Comparison of ENCODE assay signal across 8 cellular contexts in the genomic region with DNA sequence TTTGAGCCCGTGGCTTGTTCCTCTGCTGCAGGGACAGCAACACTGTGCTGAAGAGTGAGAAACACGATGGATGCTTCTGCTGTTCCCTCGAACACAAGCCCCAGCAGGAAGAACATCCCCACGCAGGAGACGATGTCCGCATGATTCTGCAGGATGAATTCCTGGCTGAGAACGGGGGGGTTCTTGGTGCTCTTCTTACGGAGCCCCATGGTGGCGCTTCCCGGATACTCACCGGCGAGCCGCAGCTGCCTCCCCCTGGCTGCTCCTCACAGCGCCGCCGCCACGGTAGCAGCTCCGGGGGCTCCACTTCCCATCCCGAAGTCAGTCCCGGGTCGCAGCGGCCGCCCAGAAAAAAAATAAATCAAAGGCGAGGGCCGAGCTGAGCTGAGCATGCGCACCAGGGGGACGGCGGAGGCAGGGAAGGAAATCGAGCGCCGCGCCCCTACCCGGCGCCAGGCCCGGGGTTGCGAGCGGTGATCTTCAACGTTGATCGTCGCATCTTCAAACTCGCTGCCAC. TPM values are rescaled to one million over a fixed set of nuclear protein-coding genes. Genes with fewer than 3 reads are reported as not detected.
A peak's percentile ranks its signal among the peaks of the same experiment; 100 is the strongest.
DNase-seq lines count a peak whose midpoint lies in the region; ATAC-seq and TF ChIP-seq lines count a peak whose summit lies in the region.

A gene (minus strand): TSS at position 392 of the 517 bp plus-strand sequence. CDS start 183 bp downstream, at position 209.

- no peaks in the 10 kb centered on the region for H3F3A ChIP-seq in neural progenitor cell (ENCODE audit: low read depth)

- H4K20me1 ChIP-seq in neural progenitor cell (ENCODE audit: low read depth), result no peaks in the 10 kb centered on the region

- no peaks in the 10 kb centered on the region for H3K9me3 Mint-ChIP-seq in activated naive CD4-positive, alpha-beta T cell treated with anti-CD3 and anti-CD28 coated beads, Interleukin-2, amount 10 ng/mL, durations not matched to agents 7 days and 5 days
- H3K9me3 Mint-ChIP-seq in neural progenitor cell, result peaks cover 9% of the 10 kb centered on the region

- peak within 1 kb of the TSS; percentile 26 for H3K4me3 Mint-ChIP-seq in activated naive CD4-positive, alpha-beta T cell treated with anti-CD3 and anti-CD28 coated beads, Interleukin-2, amount 10 ng/mL, durations not matched to agents 7 days and 5 days
- peak within 1 kb of the TSS; percentile 87 for H3K4me3 Mint-ChIP-seq in neural progenitor cell

- no peaks in the 10 kb centered on the region for H3K27me3 Mint-ChIP-seq in activated naive CD4-positive, alpha-beta T cell treated with anti-CD3 and anti-CD28 coated beads, Interleukin-2, amount 10 ng/mL, durations not matched to agents 7 days and 5 days
- H3K27me3 Mint-ChIP-seq in neural progenitor cell (ENCODE audit: insufficient read depth, low read depth), result peaks cover 3% of the 10 kb centered on the region

- no peaks in the 10 kb centered on the region for H3K36me3 ChIP-seq in neural progenitor cell

- CTCF ChIA-PET in activated naive CD4-positive, alpha-beta T cell treated with anti-CD3 and anti-CD28 coated beads, Interleukin-2, amount 10 ng/mL, durations not matched to agents 7 days and 5 days (lab: Charles Lee), result no interaction called here

- no peak within 1 kb of the TSS for H3K27ac Mint-ChIP-seq in activated naive CD4-positive, alpha-beta T cell treated with anti-CD3 and anti-CD28 coated beads, Interleukin-2, amount 10 ng/mL, durations not matched to agents 7 days and 5 days
- H3K27ac Mint-ChIP-seq in neural progenitor cell, result no peak within 1 kb of the TSS

- peak within 1 kb of the TSS; percentile 55 for H3K4me3 ChIP-seq in neural progenitor cell

- ATAC-seq in HG03378 (IDR thresholded peaks at IDR 0.05; ENCODE audit: unreplicated experiment), result no peak

- peak; percentile 42 for TF ChIP-seq CTCF in neural progenitor cell (IDR thresholded peaks at IDR 0.05)

- peak within 1 kb of the TSS; percentile 68 for H3K4me2 ChIP-seq in neural progenitor cell

- no peaks in the 10 kb centered on the region for H3K4me1 ChIP-seq in neural progenitor cell

- DNase-seq in activated naive CD4-positive, alpha-beta T cell treated with anti-CD3 and anti-CD28 coated beads, Interleukin-2, amount 10 ng/mL, durations not matched to agents 7 days and 5 days, result peak; percentile 19
- no peak for DNase-seq in activated naive CD4-positive, alpha-beta T cell treated with Interleukin-2 at 50 U/mL for 16 hours
- peak in 2 of 3 experiments; percentile 82 to 90 for DNase-seq in NCI-H1417 (lab: John Stamatoyannopoulos, UW)
- peak; percentile 18 to 20 for DNase-seq in activated T-cell treated with anti-CD3 and anti-CD28 coated beads, Interleukin-2, amount 50 U/mL, for 48 hours
- DNase-seq in globus pallidus (ENCODE audit: low spot score), result peak; percentile 75
- DNase-seq in neural progenitor cell (ENCODE audit: low spot score), result peak; percentile 87
- DNase-seq in activated gamma-delta T cell (lab: John Stamatoyannopoulos, UW), result no peak

- peak within 1 kb of the TSS; percentile 38 for H3K9ac ChIP-seq in neural progenitor cell

- H3K4me1 Mint-ChIP-seq in activated naive CD4-positive, alpha-beta T cell treated with anti-CD3 and anti-CD28 coated beads, Interleukin-2, amount 10 ng/mL, durations not matched to agents 7 days and 5 days, result no peaks in the 10 kb centered on the region
- H3K4me1 Mint-ChIP-seq in neural progenitor cell, result peaks cover 12% of the 10 kb centered on the region

- H2AFZ ChIP-seq in neural progenitor cell (replicated peaks), result peak within 1 kb of the TSS; percentile 96

- H3K27me3 ChIP-seq in neural progenitor cell, result no peaks in the 10 kb centered on the region

- no peaks in the 10 kb centered on the region for H3K79me2 ChIP-seq in neural progenitor cell (ENCODE audit: low read depth)

- no peaks in the 10 kb centered on the region for H3K36me3 Mint-ChIP-seq in activated naive CD4-positive, alpha-beta T cell treated with anti-CD3 and anti-CD28 coated beads, Interleukin-2, amount 10 ng/mL, durations not matched to agents 7 days and 5 days
- peaks cover 10% of the 10 kb centered on the region for H3K36me3 Mint-ChIP-seq in neural progenitor cell

- no peaks in the 10 kb centered on the region for H3K9me3 ChIP-seq in neural progenitor cell (ENCODE audit: low read depth)

- H3K27ac ChIP-seq in neural progenitor cell, result no peak within 1 kb of the TSS

RNA-seq across cellular contexts. Expression of the gene that starts here (rescaled TPM):
- total RNA-seq in neural progenitor cell (ENCODE audit: low replicate concordance), result 4.5 and 8.4 TPM in 2 replicates

Comparison
In these comparisons a context has a peak if more than half of its experiments do, and no peak if none do; other contexts are left out.
1. DNase-seq: peak in activated naive CD4-positive, alpha-beta T cell treated with anti-CD3 and anti-CD28 coated beads, Interleukin-2, amount 10 ng/mL, durations not matched to agents 7 days and 5 days (single experiment), NCI-H1417 (2 of 3), activated T-cell treated with anti-CD3 and anti-CD28 coated beads, Interleukin-2, amount 50 U/mL, for 48 hours (2 of 2), globus pallidus (single experiment) and neural progenitor cell (single experiment); none in activated naive CD4-positive, alpha-beta T cell treated with Interleukin-2 at 50 U/mL for 16 hours (single experiment) and activated gamma-delta T cell (single experiment).